ENCODE assay signal across 1 cellular context in the genomic region with DNA sequence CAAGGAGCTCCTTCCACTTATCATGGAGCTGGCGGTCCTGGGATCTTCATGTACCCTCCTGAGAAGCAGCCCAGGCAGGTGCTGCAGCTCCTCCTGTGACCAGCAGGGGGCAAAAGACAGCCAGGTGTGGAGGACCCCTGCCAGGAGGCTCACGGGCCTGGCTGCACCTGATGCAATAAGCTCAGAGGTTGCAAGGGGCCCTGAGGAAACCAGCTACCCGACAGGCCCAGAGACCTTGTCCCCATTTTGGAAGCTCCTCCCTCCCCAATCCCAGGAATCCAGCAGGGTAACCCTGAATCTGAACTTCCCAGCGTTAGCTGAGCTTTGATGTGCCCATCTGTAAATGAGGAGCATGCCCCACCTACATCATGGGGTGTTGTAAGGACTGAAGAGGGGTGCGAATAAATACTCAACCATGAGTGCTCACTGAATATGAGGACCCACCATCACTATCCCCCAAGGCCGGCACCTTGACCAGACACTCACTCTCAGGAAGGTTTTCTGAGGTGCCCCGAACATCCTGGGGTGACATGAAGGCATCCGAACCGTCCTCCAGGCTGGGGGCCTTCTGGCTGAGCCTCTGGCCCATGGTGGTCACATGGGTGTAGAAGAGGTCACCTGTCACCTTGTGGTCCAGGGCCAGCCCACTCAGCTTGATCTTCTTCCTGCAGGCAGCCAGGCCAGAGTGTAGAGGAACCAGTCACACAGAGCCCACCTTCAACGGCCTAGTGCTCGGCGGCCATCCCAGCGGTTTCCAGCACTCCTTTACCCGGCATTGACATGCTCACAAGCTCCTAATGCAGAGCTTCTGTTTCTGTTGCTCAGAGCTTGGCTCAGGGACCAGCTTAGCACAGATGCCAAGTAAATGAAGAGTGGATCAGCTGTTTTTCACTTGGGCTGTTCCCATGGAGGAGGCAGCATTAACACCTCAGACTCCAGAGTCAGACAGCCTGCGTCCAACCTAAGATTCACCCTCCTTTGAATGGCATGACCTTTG.
TF ChIP-seq lines count a peak whose summit lies in the region.

No MANE protein-coding gene starts in this region.

TF ChIP-seq in HepG2, 621 proteins besides CTCF, POLR2A, EP300 and RAD21 (continued from another document and continues in another):
- TF ChIP-seq ZSCAN20 (CRISPR knock-in tag; IDR thresholded peaks at IDR 0.05; ENCODE audit: borderline replicate concordance), result no peak
- no peak for TF ChIP-seq TBL1XR1 (IDR thresholded peaks at IDR 0.05; ENCODE audit: borderline replicate concordance, low read length, partially characterized antibody)
- TF ChIP-seq, protein P1, sequence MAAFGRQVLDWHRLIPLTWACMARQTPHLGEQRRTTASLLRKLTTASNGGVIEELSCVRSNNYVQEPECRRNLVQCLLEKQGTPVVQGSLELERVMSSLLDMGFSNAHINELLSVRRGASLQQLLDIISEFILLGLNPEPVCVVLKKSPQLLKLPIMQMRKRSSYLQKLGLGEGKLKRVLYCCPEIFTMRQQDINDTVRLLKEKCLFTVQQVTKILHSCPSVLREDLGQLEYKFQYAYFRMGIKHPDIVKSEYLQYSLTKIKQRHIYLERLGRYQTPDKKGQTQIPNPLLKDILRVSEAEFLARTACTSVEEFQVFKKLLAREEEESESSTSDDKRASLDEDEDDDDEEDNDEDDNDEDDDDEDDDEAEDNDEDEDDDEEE (CRISPR knock-in tag; IDR thresholded peaks at IDR 0.05), result no peak
- peak; percentile 91 for TF ChIP-seq ZNF574 (CRISPR knock-in tag; IDR thresholded peaks at IDR 0.05)
- no peak for TF ChIP-seq FOXA1 (IDR thresholded peaks at IDR 0.05)
- no peak for TF ChIP-seq FOXA1 (CRISPR knock-in tag; IDR thresholded peaks at IDR 0.05)
- TF ChIP-seq MAFF (IDR thresholded peaks at IDR 0.05; ENCODE audit: low read depth, low read length), result no peak
- TF ChIP-seq, protein P2, sequence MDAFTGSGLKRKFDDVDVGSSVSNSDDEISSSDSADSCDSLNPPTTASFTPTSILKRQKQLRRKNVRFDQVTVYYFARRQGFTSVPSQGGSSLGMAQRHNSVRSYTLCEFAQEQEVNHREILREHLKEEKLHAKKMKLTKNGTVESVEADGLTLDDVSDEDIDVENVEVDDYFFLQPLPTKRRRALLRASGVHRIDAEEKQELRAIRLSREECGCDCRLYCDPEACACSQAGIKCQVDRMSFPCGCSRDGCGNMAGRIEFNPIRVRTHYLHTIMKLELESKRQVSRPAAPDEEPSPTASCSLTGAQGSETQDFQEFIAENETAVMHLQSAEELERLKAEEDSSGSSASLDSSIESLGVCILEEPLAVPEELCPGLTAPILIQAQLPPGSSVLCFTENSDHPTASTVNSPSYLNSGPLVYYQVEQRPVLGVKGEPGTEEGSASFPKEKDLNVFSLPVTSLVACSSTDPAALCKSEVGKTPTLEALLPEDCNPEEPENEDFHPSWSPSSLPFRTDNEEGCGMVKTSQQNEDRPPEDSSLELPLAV (CRISPR knock-in tag; conservative IDR thresholded peaks at IDR 0.05; ENCODE audit: low read depth), result no peak
- no peak for TF ChIP-seq FOXP1 (IDR thresholded peaks at IDR 0.05)
- no peak for TF ChIP-seq FOXP1 (CRISPR knock-in tag; IDR thresholded peaks at IDR 0.05)
- TF ChIP-seq RFXANK (CRISPR knock-in tag; IDR thresholded peaks at IDR 0.05), result no peak
- no peak for TF ChIP-seq ZNF281 (CRISPR knock-in tag; IDR thresholded peaks at IDR 0.05; ENCODE audit: borderline replicate concordance)
- TF ChIP-seq ZKSCAN5 (CRISPR knock-in tag; IDR thresholded peaks at IDR 0.05), result no peak
- TF ChIP-seq RBM39 (IDR thresholded peaks at IDR 0.05; ENCODE audit: low read depth, low read length, poor library complexity, severe bottlenecking), result no peak
- TF ChIP-seq HMG20A (CRISPR knock-in tag; IDR thresholded peaks at IDR 0.05; ENCODE audit: borderline replicate concordance), result no peak
- TF ChIP-seq ZNF446 (CRISPR knock-in tag; IDR thresholded peaks at IDR 0.05), result no peak
- TF ChIP-seq ZNF441 (CRISPR knock-in tag; IDR thresholded peaks at IDR 0.05; ENCODE audit: borderline replicate concordance), result no peak
- peak; percentile 95 for TF ChIP-seq ZEB1 (IDR thresholded peaks at IDR 0.05; ENCODE audit: insufficient replicate concordance, low read depth)
- TF ChIP-seq RARA (CRISPR knock-in tag; IDR thresholded peaks at IDR 0.05), result 0 out of 2 replicates have a peak, but pooled peaks have one; percentile 15
- peak; percentile 58; the same call in 1 of the 2 replicates for TF ChIP-seq THRA (CRISPR knock-in tag; IDR thresholded peaks at IDR 0.05; ENCODE audit: borderline replicate concordance)
- no peak for TF ChIP-seq CHD2 (IDR thresholded peaks at IDR 0.05; ENCODE audit: low read depth, low read length)
- no peak for TF ChIP-seq ZNF326 (CRISPR knock-in tag; IDR thresholded peaks at IDR 0.05; ENCODE audit: borderline replicate concordance)
- TF ChIP-seq ZNF777 (CRISPR knock-in tag; IDR thresholded peaks at IDR 0.05), result no peak
- TF ChIP-seq, protein P3, sequence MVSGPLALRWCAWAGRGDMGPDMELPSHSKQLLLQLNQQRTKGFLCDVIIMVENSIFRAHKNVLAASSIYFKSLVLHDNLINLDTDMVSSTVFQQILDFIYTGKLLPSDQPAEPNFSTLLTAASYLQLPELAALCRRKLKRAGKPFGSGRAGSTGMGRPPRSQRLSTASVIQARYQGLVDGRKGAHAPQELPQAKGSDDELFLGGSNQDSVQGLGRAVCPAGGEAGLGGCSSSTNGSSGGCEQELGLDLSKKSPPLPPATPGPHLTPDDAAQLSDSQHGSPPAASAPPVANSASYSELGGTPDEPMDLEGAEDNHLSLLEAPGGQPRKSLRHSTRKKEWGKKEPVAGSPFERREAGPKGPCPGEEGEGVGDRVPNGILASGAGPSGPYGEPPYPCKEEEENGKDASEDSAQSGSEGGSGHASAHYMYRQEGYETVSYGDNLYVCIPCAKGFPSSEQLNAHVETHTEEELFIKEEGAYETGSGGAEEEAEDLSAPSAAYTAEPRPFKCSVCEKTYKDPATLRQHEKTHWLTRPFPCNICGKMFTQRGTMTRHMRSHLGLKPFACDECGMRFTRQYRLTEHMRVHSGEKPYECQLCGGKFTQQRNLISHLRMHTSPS (CRISPR knock-in tag; IDR thresholded peaks at IDR 0.05; ENCODE audit: low read depth), result no peak
- no peak for TF ChIP-seq ZNF543 (CRISPR knock-in tag; IDR thresholded peaks at IDR 0.05)
- TF ChIP-seq, protein P4, sequence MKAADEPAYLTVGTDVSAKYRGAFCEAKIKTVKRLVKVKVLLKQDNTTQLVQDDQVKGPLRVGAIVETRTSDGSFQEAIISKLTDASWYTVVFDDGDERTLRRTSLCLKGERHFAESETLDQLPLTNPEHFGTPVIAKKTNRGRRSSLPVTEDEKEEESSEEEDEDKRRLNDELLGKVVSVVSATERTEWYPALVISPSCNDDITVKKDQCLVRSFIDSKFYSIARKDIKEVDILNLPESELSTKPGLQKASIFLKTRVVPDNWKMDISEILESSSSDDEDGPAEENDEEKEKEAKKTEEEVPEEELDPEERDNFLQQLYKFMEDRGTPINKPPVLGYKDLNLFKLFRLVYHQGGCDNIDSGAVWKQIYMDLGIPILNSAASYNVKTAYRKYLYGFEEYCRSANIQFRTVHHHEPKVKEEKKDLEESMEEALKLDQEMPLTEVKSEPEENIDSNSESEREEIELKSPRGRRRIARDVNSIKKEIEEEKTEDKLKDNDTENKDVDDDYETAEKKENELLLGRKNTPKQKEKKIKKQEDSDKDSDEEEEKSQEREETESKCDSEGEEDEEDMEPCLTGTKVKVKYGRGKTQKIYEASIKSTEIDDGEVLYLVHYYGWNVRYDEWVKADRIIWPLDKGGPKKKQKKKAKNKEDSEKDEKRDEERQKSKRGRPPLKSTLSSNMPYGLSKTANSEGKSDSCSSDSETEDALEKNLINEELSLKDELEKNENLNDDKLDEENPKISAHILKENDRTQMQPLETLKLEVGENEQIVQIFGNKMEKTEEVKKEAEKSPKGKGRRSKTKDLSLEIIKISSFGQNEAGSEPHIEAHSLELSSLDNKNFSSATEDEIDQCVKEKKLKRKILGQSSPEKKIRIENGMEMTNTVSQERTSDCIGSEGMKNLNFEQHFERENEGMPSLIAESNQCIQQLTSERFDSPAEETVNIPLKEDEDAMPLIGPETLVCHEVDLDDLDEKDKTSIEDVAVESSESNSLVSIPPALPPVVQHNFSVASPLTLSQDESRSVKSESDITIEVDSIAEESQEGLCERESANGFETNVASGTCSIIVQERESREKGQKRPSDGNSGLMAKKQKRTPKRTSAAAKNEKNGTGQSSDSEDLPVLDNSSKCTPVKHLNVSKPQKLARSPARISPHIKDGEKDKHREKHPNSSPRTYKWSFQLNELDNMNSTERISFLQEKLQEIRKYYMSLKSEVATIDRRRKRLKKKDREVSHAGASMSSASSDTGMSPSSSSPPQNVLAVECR (CRISPR knock-in tag; IDR thresholded peaks at IDR 0.05; ENCODE audit: borderline replicate concordance), result peak; percentile 62; the same call in 1 of the 2 replicates
- no peak for TF ChIP-seq ZNF138 (CRISPR knock-in tag; IDR thresholded peaks at IDR 0.05; ENCODE audit: low read depth)
- no peak for TF ChIP-seq HMGA1 (CRISPR knock-in tag; conservative IDR thresholded peaks at IDR 0.05)
- no peak for TF ChIP-seq PTBP1 (IDR thresholded peaks at IDR 0.05; ENCODE audit: low read depth, low read length, poor library complexity, severe bottlenecking)
